Comparison of ENCODE assay signal across 39 cellular contexts in genomic region chr7:68550027-68550426, GRCh38.
"Had no signal": no experiment of that assay in that cellular context is flagged by ENCODE, and none has a peak within 500 bp of the region (broad histone marks: within the 10 kb centered on the region; RNA-seq: fewer than 3 reads in every experiment).

No MANE protein-coding gene starts in this region.

- FAIRE-seq: astrocyte, bronchial epithelial cell had no signal

- DNase-seq: activated effector memory CD4-positive, alpha-beta T cell treated with anti-CD3 and anti-CD28 coated beads, Interleukin-2, amount 50 U/mL, for 16 hours; activated effector memory CD4-positive, alpha-beta T cell treated with Interleukin-2 at 50 U/mL for 16 hours; activated gamma-delta T cell; activated gamma-delta T cell treated with Interleukin-2 at 50 U/mL for 16 hours; activated naive CD4-positive, alpha-beta T cell; activated naive CD4-positive, alpha-beta T cell treated with anti-CD3 and anti-CD28 coated beads for 36 hours; activated naive CD4-positive, alpha-beta T cell treated with anti-CD3 and anti-CD28 coated beads, Interleukin-2, amount 10 ng/mL, durations not matched to agents 7 days and 5 days; activated naive CD4-positive, alpha-beta T cell treated with anti-CD3 and anti-CD28 coated beads, Interleukin-2, amount 50 U/mL, for 16 hours; activated naive CD4-positive, alpha-beta T cell treated with Interleukin-2 at 50 U/mL for 16 hours; activated naive CD8-positive, alpha-beta T cell treated with anti-CD3 and anti-CD28 coated beads for 36 hours; activated naive CD8-positive, alpha-beta T cell treated with anti-CD3 and anti-CD28 coated beads, Interleukin-2, amount 10 ng/mL, durations not matched to agents 7 days and 5 days; activated naive CD8-positive, alpha-beta T cell treated with anti-CD3 and anti-CD28 coated beads, Interleukin-2, amount 50 U/mL, for 24 hours; activated T-cell treated with anti-CD3 and anti-CD28 coated beads, Interleukin-2, amount 50 U/mL, for 24 hours; activated T-cell treated with anti-CD3 and anti-CD28 coated beads, Interleukin-2, amount 50 U/mL, for 4 hours; activated T-cell treated with anti-CD3 and anti-CD28 coated beads, Interleukin-2, amount 50 U/mL, for 48 hours; activated T-cell treated with anti-CD3 and anti-CD28 coated beads, Interleukin-2, amount 50 U/mL, for 72 hours; adrenal gland; amniotic stem cell; amygdala; anterior cingulate cortex; aorta; body of pancreas; brain microvascular endothelial cell; caudate nucleus; central memory CD4-positive, alpha-beta T cell; cerebellar nuclear complex had no signal

- H3K36me3 Mint-ChIP-seq: activated naive CD4-positive, alpha-beta T cell treated with anti-CD3 and anti-CD28 coated beads, Interleukin-2, amount 10 ng/mL, durations not matched to agents 7 days and 5 days; activated naive CD4-positive, alpha-beta T cell treated with anti-CD3 and anti-CD28 coated beads, Interleukin-2, amount 50 U/mL, for 24 hours; activated naive CD8-positive, alpha-beta T cell; activated naive CD8-positive, alpha-beta T cell treated with anti-CD3 and anti-CD28 coated beads for 36 hours; activated naive CD8-positive, alpha-beta T cell treated with anti-CD3 and anti-CD28 coated beads, Interleukin-2, amount 10 ng/mL, durations not matched to agents 7 days and 5 days; brain had no signal

- H3K4me3 Mint-ChIP-seq: activated naive CD4-positive, alpha-beta T cell treated with anti-CD3 and anti-CD28 coated beads for 36 hours; activated naive CD4-positive, alpha-beta T cell treated with anti-CD3 and anti-CD28 coated beads, Interleukin-2, amount 10 ng/mL, durations not matched to agents 7 days and 5 days; activated naive CD4-positive, alpha-beta T cell treated with anti-CD3 and anti-CD28 coated beads, Interleukin-2, amount 50 U/mL, for 24 hours; activated naive CD8-positive, alpha-beta T cell; activated naive CD8-positive, alpha-beta T cell treated with anti-CD3 and anti-CD28 coated beads for 36 hours; activated naive CD8-positive, alpha-beta T cell treated with anti-CD3 and anti-CD28 coated beads, Interleukin-2, amount 10 ng/mL, durations not matched to agents 7 days and 5 days; activated naive CD8-positive, alpha-beta T cell treated with anti-CD3 and anti-CD28 coated beads, Interleukin-2, amount 50 U/mL, for 24 hours; activated T-cell treated with anti-CD3 and anti-CD28 coated beads, Interleukin-2, amount 50 U/mL, for 24 hours; activated T-cell treated with anti-CD3 and anti-CD28 coated beads, Interleukin-2, amount 50 U/mL, for 4 hours; activated T-cell treated with anti-CD3 and anti-CD28 coated beads, Interleukin-2, amount 50 U/mL, for 72 hours; activated T-helper 1 cell treated with anti-CD3 and anti-CD28 coated beads, Interleukin-12 subunit alpha, Interleukin-12 subunit beta, Interleukin-2, Interleukin-4 antibody, amounts not matched to agents 30 ng/mL and 10 ng/mL and 1 ng/mL, durations not matched to agents 14 hours and 24 hours and 36 hours; activated T-helper 17 cell treated with anti-CD3 and anti-CD28 coated beads, Interleukin-2, amount 50 U/mL, for 72 hours; brain; central memory CD8-positive, alpha-beta T cell had no signal

- H3K27me3 ChIP-seq: adrenal gland, ascending aorta, body of pancreas, brain microvascular endothelial cell, breast epithelium, cardiac muscle cell had no signal

- H3K27ac ChIP-seq: adrenal gland, ascending aorta, body of pancreas, brain microvascular endothelial cell, breast epithelium, cardiac muscle cell had no signal

- H3K27ac Mint-ChIP-seq: activated naive CD4-positive, alpha-beta T cell treated with anti-CD3 and anti-CD28 coated beads for 36 hours; activated naive CD4-positive, alpha-beta T cell treated with anti-CD3 and anti-CD28 coated beads, Interleukin-2, amount 10 ng/mL, durations not matched to agents 7 days and 5 days; activated naive CD4-positive, alpha-beta T cell treated with anti-CD3 and anti-CD28 coated beads, Interleukin-2, amount 50 U/mL, for 24 hours; activated naive CD4-positive, alpha-beta T cell treated with anti-CD3 and anti-CD28 coated beads, Interleukin-2, amount 50 U/mL, for 72 hours; activated naive CD8-positive, alpha-beta T cell; activated naive CD8-positive, alpha-beta T cell treated with anti-CD3 and anti-CD28 coated beads for 36 hours; activated naive CD8-positive, alpha-beta T cell treated with anti-CD3 and anti-CD28 coated beads, Interleukin-2, amount 10 ng/mL, durations not matched to agents 7 days and 5 days; activated naive CD8-positive, alpha-beta T cell treated with anti-CD3 and anti-CD28 coated beads, Interleukin-2, amount 50 U/mL, for 24 hours; activated T-cell treated with anti-CD3 and anti-CD28 coated beads, Interleukin-2, amount 50 U/mL, for 24 hours; activated T-cell treated with anti-CD3 and anti-CD28 coated beads, Interleukin-2, amount 50 U/mL, for 72 hours; activated T-helper 1 cell treated with anti-CD3 and anti-CD28 coated beads, Interleukin-12 subunit alpha, Interleukin-12 subunit beta, Interleukin-2, Interleukin-4 antibody, amounts not matched to agents 30 ng/mL and 10 ng/mL and 1 ng/mL, durations not matched to agents 14 hours and 24 hours and 36 hours; activated T-helper 17 cell treated with anti-CD3 and anti-CD28 coated beads, Interleukin-2, amount 50 U/mL, for 72 hours; activated T-helper 2 cell treated with anti-CD3 and anti-CD28 coated beads, Interferon-gamma antibody, Interleukin-2, Interleukin-4, amounts not matched to agents 10 μg/mL and 5 μg/mL and 100 μg/mL, durations not matched to agents 14 hours and 24 hours and 36 hours; brain had no signal

- ATAC-seq: activated naive CD4-positive, alpha-beta T cell treated with anti-CD3 and anti-CD28 coated beads, Interleukin-2, amount 50 U/mL, for 72 hours; activated naive CD8-positive, alpha-beta T cell treated with anti-CD3 and anti-CD28 coated beads, Interleukin-2, amount 50 U/mL, for 24 hours; activated T-cell treated with anti-CD3 and anti-CD28 coated beads, Interleukin-2, amount 50 U/mL, for 4 hours; activated T-cell treated with anti-CD3 and anti-CD28 coated beads, Interleukin-2, amount 50 U/mL, for 72 hours; activated T-helper 17 cell treated with anti-CD3 and anti-CD28 coated beads, Interleukin-2, amount 50 U/mL, for 72 hours; body of pancreas had no signal

- H3K4me1 Mint-ChIP-seq: activated naive CD4-positive, alpha-beta T cell treated with anti-CD3 and anti-CD28 coated beads, Interleukin-2, amount 10 ng/mL, durations not matched to agents 7 days and 5 days; activated naive CD4-positive, alpha-beta T cell treated with anti-CD3 and anti-CD28 coated beads, Interleukin-2, amount 50 U/mL, for 24 hours; activated naive CD8-positive, alpha-beta T cell treated with anti-CD3 and anti-CD28 coated beads for 36 hours; activated naive CD8-positive, alpha-beta T cell treated with anti-CD3 and anti-CD28 coated beads, Interleukin-2, amount 10 ng/mL, durations not matched to agents 7 days and 5 days; activated naive CD8-positive, alpha-beta T cell treated with anti-CD3 and anti-CD28 coated beads, Interleukin-2, amount 50 U/mL, for 24 hours; activated T-helper 17 cell treated with anti-CD3 and anti-CD28 coated beads, Interleukin-2, amount 50 U/mL, for 72 hours; brain; central memory CD8-positive, alpha-beta T cell had no signal

- H3K9me3 ChIP-seq: adrenal gland, ascending aorta, body of pancreas, breast epithelium had no signal

- H3K4me1 ChIP-seq: adrenal gland, ascending aorta, body of pancreas, breast epithelium had no signal

- H3K27me3 Mint-ChIP-seq: activated naive CD4-positive, alpha-beta T cell treated with anti-CD3 and anti-CD28 coated beads, Interleukin-2, amount 10 ng/mL, durations not matched to agents 7 days and 5 days; activated naive CD4-positive, alpha-beta T cell treated with anti-CD3 and anti-CD28 coated beads, Interleukin-2, amount 50 U/mL, for 24 hours; activated naive CD8-positive, alpha-beta T cell; activated naive CD8-positive, alpha-beta T cell treated with anti-CD3 and anti-CD28 coated beads for 36 hours; activated naive CD8-positive, alpha-beta T cell treated with anti-CD3 and anti-CD28 coated beads, Interleukin-2, amount 10 ng/mL, durations not matched to agents 7 days and 5 days; activated naive CD8-positive, alpha-beta T cell treated with anti-CD3 and anti-CD28 coated beads, Interleukin-2, amount 50 U/mL, for 24 hours; activated T-cell treated with anti-CD3 and anti-CD28 coated beads, Interleukin-2, amount 50 U/mL, for 24 hours; central memory CD8-positive, alpha-beta T cell had no signal

- H3K36me3 ChIP-seq: adrenal gland, ascending aorta, brain microvascular endothelial cell, breast epithelium, cardiac muscle cell had no signal

- H3K4me3 ChIP-seq: adrenal gland, ascending aorta, body of pancreas, breast epithelium, cardiac muscle cell had no signal
